In genomic region chr3:184560531-184560930, GRCh38 we compare ENCODE assay signal across 10 cellular contexts. TPM values are rescaled to one million over a fixed set of nuclear protein-coding genes. Genes with fewer than 3 reads are reported as not detected.
DNase-seq lines count a peak whose midpoint lies in the region; ATAC-seq and TF ChIP-seq lines count a peak whose summit lies in the region.
"Had no signal": no experiment of that assay in that cellular context is flagged by ENCODE, and none has a peak within 500 bp of the region (broad histone marks: within the 10 kb centered on the region; RNA-seq: fewer than 3 reads in every experiment).

No MANE protein-coding gene starts in this region.

- no peaks in the 10 kb centered on the region for H3F3A ChIP-seq in MM.1S (ENCODE audit: insufficient read depth, low read length)

- H3K9me2 ChIP-seq in MM.1S (replicated peaks; ENCODE audit: insufficient read depth, low read length) = no peaks in the 10 kb centered on the region

- H3K4ac ChIP-seq in neuronal stem cell (ENCODE audit: low read length) = no peak overlapping the region

- no CpG with 5 or more reads among the region's 3 CpGs for WGBS in neuronal stem cell (ENCODE audit: extremely low coverage in 2 of 2, insufficient read length in 2 of 2, insufficient replicate concordance in 1 of 2), 2 donors

- H3K79me2 ChIP-seq in MM.1S (ENCODE audit: low read length) = no peaks in the 10 kb centered on the region

- no peak for TF ChIP-seq CTCF in C4-2B (conservative IDR thresholded peaks at IDR 0.05)
- TF ChIP-seq CTCF in MM.1S (IDR thresholded peaks at IDR 0.05; ENCODE audit: low read length) = no peak
- TF ChIP-seq CTCF in dorsolateral prefrontal cortex (IDR thresholded peaks at IDR 0.05 in 54 of 56, conservative IDR thresholded peaks at IDR 0.05 in 2 of 56; ENCODE audit: low read depth in 1 of 56, partially characterized antibody in 56 of 56) = no peak

- H3K9ac ChIP-seq in MM.1S (ENCODE audit: low read length) (peak overlapping the region; percentile 8; the same call in 1 of the 2 replicates), neuronal stem cell (ENCODE audit: low read depth, low read length, poor library complexity) (no peak overlapping the region)

- H3K36me3 ChIP-seq in MM.1S (replicated peaks; ENCODE audit: insufficient read depth, low read length) (no peaks in the 10 kb centered on the region), neuronal stem cell (replicated peaks in 1 of 2; ENCODE audit: control insufficient read depth in 2 of 2, insufficient read depth in 2 of 2, low read length in 2 of 2) (no peaks in the 10 kb centered on the region)
- H3K36me3 ChIP-seq: MG63 had no signal

- no peak overlapping the region for H3K18ac ChIP-seq in neuronal stem cell (ENCODE audit: low read length)

- no peak overlapping the region for H2AK5ac ChIP-seq in neuronal stem cell (ENCODE audit: low read depth, low read length)

- H3K79me1 ChIP-seq in neuronal stem cell (ENCODE audit: low read depth, low read length) = peaks cover 2% of the 10 kb centered on the region

- no peak overlapping the region for H4K91ac ChIP-seq in neuronal stem cell (ENCODE audit: low read depth, low read length, poor library complexity)

- intact Hi-C loops in dorsolateral prefrontal cortex (cut with DNase I) = no loop called here
- intact Hi-C loops in posterior vena cava (cut with DNase I) = no loop called here

- H3K27me3 ChIP-seq in MM.1S (replicated peaks; ENCODE audit: insufficient read depth, low read length) (peaks cover 91% of the 10 kb centered on the region), dorsolateral prefrontal cortex (no peaks in the 10 kb centered on the region), neuronal stem cell (ENCODE audit: control insufficient read depth in 3 of 3, insufficient read depth in 3 of 3, low read depth in 1 of 3, low read length in 3 of 3) (peaks cover 4 to 53% (median 43%) of the 10 kb centered on the region in 3 experiments)
- H3K27me3 ChIP-seq: MG63 had no signal

- ATAC-seq in HG03159 (IDR thresholded peaks at IDR 0.05; ENCODE audit: unreplicated experiment) (no peak), HG02759 (IDR thresholded peaks at IDR 0.05; ENCODE audit: unreplicated experiment) (no peak)

- no peak overlapping the region for H2BK15ac ChIP-seq in neuronal stem cell (ENCODE audit: low read length)

- H2BK12ac ChIP-seq in neuronal stem cell (ENCODE audit: low read length) = no peak overlapping the region

- H3K14ac ChIP-seq in neuronal stem cell (ENCODE audit: low read length) = no peak overlapping the region

- H3K27ac ChIP-seq in C4-2B = peak overlapping the region; percentile 11
- H3K27ac ChIP-seq in MM.1S (ENCODE audit: low read length) = no peak overlapping the region
- H3K27ac ChIP-seq in dorsolateral prefrontal cortex = peak overlapping the region in 22 of 59 donors; percentile 3 to 86 (median 63)
- no peak overlapping the region for H3K27ac ChIP-seq in neuronal stem cell (replicated peaks; ENCODE audit: low read length)

- H4K8ac ChIP-seq in neuronal stem cell (ENCODE audit: low read depth, low read length) = no peak overlapping the region

- H3K4me1 ChIP-seq in MM.1S (ENCODE audit: low read length) (peaks cover 8% of the 10 kb centered on the region), neuronal stem cell (ENCODE audit: control insufficient read depth in 2 of 2, insufficient read depth in 1 of 2, low read depth in 1 of 2, low read length in 2 of 2) (peaks cover 27 to 35% of the 10 kb centered on the region in 2 donors)

- no peak overlapping the region for H3K23ac ChIP-seq in neuronal stem cell (ENCODE audit: low read depth, low read length, poor library complexity)

- H3K9me3 ChIP-seq in MM.1S (replicated peaks; ENCODE audit: insufficient read depth, low read length) = no peaks in the 10 kb centered on the region
- H3K9me3 ChIP-seq in neuronal stem cell (replicated peaks in 1 of 2; ENCODE audit: control insufficient read depth in 2 of 2, insufficient read depth in 1 of 2, low read depth in 1 of 2, low read length in 2 of 2) = no peaks in the 10 kb centered on the region
- H3K9me3 ChIP-seq: MG63 had no signal

- H2AFZ ChIP-seq in MM.1S (ENCODE audit: low read length) (peak overlapping the region; percentile 70), neuronal stem cell (ENCODE audit: low read length) (peak overlapping the region; percentile 70)

- H2BK5ac ChIP-seq in neuronal stem cell (ENCODE audit: low read length) = no peak overlapping the region

- no peaks in the 10 kb centered on the region for H4K20me1 ChIP-seq in MM.1S (ENCODE audit: insufficient read depth, low read length)

- no peak overlapping the region for H2BK120ac ChIP-seq in neuronal stem cell (ENCODE audit: low read depth, low read length)

- H3K4me2 ChIP-seq in MM.1S (ENCODE audit: low read depth, low read length) = peak overlapping the region; percentile 68
- no peak overlapping the region for H3K4me2 ChIP-seq in neuronal stem cell (ENCODE audit: insufficient read depth, low read length, poor library complexity, severe bottlenecking)

- no peak for DNase-seq in MM.1S
- DNase-seq in dorsolateral prefrontal cortex = no peak
- no peak for DNase-seq in neuronal stem cell (ENCODE audit: low spot score)
- no peak for DNase-seq in posterior vena cava (ENCODE audit: low spot score)
- no peak for DNase-seq in SKM-1 treated with dmso at 0.1 percent for 144 hours (lab: John Stamatoyannopoulos, UW; ENCODE audit: unreplicated experiment)
- DNase-seq: DMS153, MG63 had no signal

- H3K4me3 ChIP-seq in MM.1S (ENCODE audit: low read length) (peak overlapping the region; percentile 49), dorsolateral prefrontal cortex (peak overlapping the region in 56 of 59 donors; percentile 17 to 81 (median 70)), neuronal stem cell (ENCODE audit: low read length in 2 of 2) (no peak overlapping the region)

RNA-seq across cellular contexts. Expression of gene EPHB3, which starts 1.1 kb away (rescaled TPM):
- total RNA-seq in dorsolateral prefrontal cortex = 10 to 100 TPM in 9 of 120 experiments, 1 to 10 TPM in 111; 3.4 to 13.0 (median 7.1) TPM
- polyA plus RNA-seq in neuronal stem cell (2013, experiment 1 of 2) = 3.8 TPM
- polyA plus RNA-seq in neuronal stem cell (2013, experiment 2 of 2) = 4.3 TPM
- 10 to 100 TPM in 1 of 2 donors, 1 to 10 TPM in 1; 6.9 to 10.8 TPM for total RNA-seq in posterior vena cava

Comparison
In these comparisons a context has a peak if more than half of its experiments do, and no peak if none do; other contexts are left out.
1. H3K4me3 ChIP-seq: peak in MM.1S (single experiment) and dorsolateral prefrontal cortex (56 of 59); none in neuronal stem cell (0 of 2).